28 cellular contexts compared by ENCODE assay signal in genomic region chrX:2666491-2666890, GRCh38.
"Had no signal": no experiment of that assay in that cellular context is flagged by ENCODE, and none has a peak within 500 bp of the region (broad histone marks: within the 10 kb centered on the region; RNA-seq: fewer than 3 reads in every experiment).

No MANE protein-coding gene starts in this region.

- H3K27me3 Mint-ChIP-seq: naive thymus-derived CD8-positive, alpha-beta T cell; stimulated activated naive CD8-positive, alpha-beta T cell treated with anti-CD3 and anti-CD28 coated beads, Interleukin-15, Interleukin-2, amounts not matched to agents 100 ng/mL and 50 ng/mL, for 24 hours had no signal

- H3K27me3 ChIP-seq: left lung, pancreas, sigmoid colon, spleen, suprapubic skin, tibial artery, upper lobe of right lung had no signal

- H3K4me3 Mint-ChIP-seq: immature natural killer cell; naive thymus-derived CD8-positive, alpha-beta T cell; nephron; neural crest cell; stimulated activated effector memory CD8-positive, alpha-beta T cell treated with anti-CD3 and anti-CD28 coated beads, Interleukin-12 subunit alpha, Interleukin-12 subunit beta, amount 100 ng/mL, for 72 hours; stimulated activated naive CD8-positive, alpha-beta T cell treated with anti-CD3 and anti-CD28 coated beads, Interleukin-15, Interleukin-2, amounts not matched to agents 100 ng/mL and 50 ng/mL, for 24 hours had no signal

- H3K27ac Mint-ChIP-seq: stimulated activated effector memory CD8-positive, alpha-beta T cell treated with anti-CD3 and anti-CD28 coated beads, Interleukin-12 subunit alpha, Interleukin-12 subunit beta, amount 100 ng/mL, for 72 hours; stimulated activated naive CD8-positive, alpha-beta T cell treated with anti-CD3 and anti-CD28 coated beads, Interleukin-15, Interleukin-2, amounts not matched to agents 100 ng/mL and 50 ng/mL, for 24 hours had no signal

- H3K4me1 Mint-ChIP-seq: immature natural killer cell had no signal

- H3K36me3 Mint-ChIP-seq: naive thymus-derived CD8-positive, alpha-beta T cell had no signal

- H3K4me1 ChIP-seq: left lung, lower lobe of right lung, prostate gland, spleen, suprapubic skin, upper lobe of right lung had no signal

- H3K9me3 ChIP-seq: left lung, lower lobe of right lung, pancreas, prostate gland, sigmoid colon, spleen, suprapubic skin, thoracic aorta, tibial artery, upper lobe of right lung had no signal

- DNase-seq: hypothalamus; immature natural killer cell; kidney; left colon; left lung; lower lobe of right lung; mammary epithelial cell; mesenchymal stem cell; naive thymus-derived CD8-positive, alpha-beta T cell; nucleus accumbens; pancreas; posterior cingulate gyrus; retina; right cardiac atrium; sigmoid colon; spleen; stimulated activated CD4-positive, alpha-beta T cell treated with anti-CD3 and anti-CD28 coated beads, Interleukin-4, amount 100 ng/mL, for 24 hours; stimulated activated naive CD4-positive, alpha-beta T cell; tibial artery; trophoblast cell; upper lobe of right lung had no signal

- H3K27ac ChIP-seq: left lung, lower lobe of right lung, pancreas, prostate gland, sigmoid colon, spleen, suprapubic skin, thoracic aorta, tibial artery, upper lobe of right lung had no signal

- ATAC-seq: left lung; lower lobe of right lung; naive thymus-derived CD8-positive, alpha-beta T cell; pancreas; right cardiac atrium; stimulated activated effector memory CD8-positive, alpha-beta T cell treated with anti-CD3 and anti-CD28 coated beads, Interleukin-12 subunit alpha, Interleukin-12 subunit beta, amount 100 ng/mL, for 72 hours; upper lobe of right lung had no signal

- H3K4me3 ChIP-seq: left lung, lower lobe of right lung, pancreas, prostate gland, sigmoid colon, spleen, suprapubic skin, thoracic aorta, tibial artery, upper lobe of right lung had no signal

- H3K36me3 ChIP-seq: left lung, lower lobe of right lung, pancreas, prostate gland, sigmoid colon, spleen, suprapubic skin, thoracic aorta, tibial artery, upper lobe of right lung had no signal

- H3K9me3 Mint-ChIP-seq: immature natural killer cell; naive thymus-derived CD8-positive, alpha-beta T cell; nephron; neural crest cell; stimulated activated effector memory CD8-positive, alpha-beta T cell treated with anti-CD3 and anti-CD28 coated beads, Interleukin-12 subunit alpha, Interleukin-12 subunit beta, amount 100 ng/mL, for 72 hours; stimulated activated naive CD8-positive, alpha-beta T cell treated with anti-CD3 and anti-CD28 coated beads, Interleukin-15, Interleukin-2, amounts not matched to agents 100 ng/mL and 50 ng/mL, for 24 hours had no signal
